ENCODE assay signal across 7 cellular contexts in the genomic region with DNA sequence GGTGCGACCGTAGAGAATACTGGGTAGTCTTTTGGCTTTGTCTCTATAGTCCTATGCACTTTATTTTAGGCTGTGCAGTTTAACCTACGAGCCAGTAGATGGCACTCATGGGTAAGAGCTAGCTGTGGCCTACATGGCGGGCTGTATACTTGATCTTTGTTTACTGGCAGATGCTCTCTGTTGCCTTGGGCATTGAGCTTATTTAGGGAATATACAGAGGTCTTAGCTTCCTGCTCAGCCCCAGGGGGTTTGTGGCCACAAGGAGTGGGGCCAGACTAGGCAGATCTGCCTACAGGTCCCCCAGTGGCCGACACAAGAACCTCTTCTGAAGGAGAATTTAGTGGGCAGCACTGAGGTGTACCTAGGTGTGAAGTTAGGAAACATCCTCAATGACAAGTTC.
DNase-seq lines count a peak whose midpoint lies in the region; ATAC-seq and TF ChIP-seq lines count a peak whose summit lies in the region.

No MANE protein-coding gene starts in this region.

- in situ Hi-C loops in T47D (cut with HindIII; ENCODE audit: low pct_unique_long_range_greater_than_20kb, low sequenced_read_pairs), result no loop called here
- in situ Hi-C loops in transverse colon (cut with MboI; ENCODE audit: low pct_ligation_motif_present in 1 of 4, low pct_unique_long_range_greater_than_20kb in 1 of 4, low sequenced_read_pairs in 3 of 4), result loop anchor here in 2 of 4 donors (25.0 kb wide), 1 partner anchor 182 kb away; no protein-coding TSS in a partner anchor

- H3K36me3 ChIP-seq in GM06990 (ENCODE audit: control insufficient read depth, insufficient read depth, low read length), result no peaks in the 10 kb centered on the region
- no peaks in the 10 kb centered on the region for H3K36me3 ChIP-seq in transverse colon

- no peak for TF ChIP-seq EP300 in transverse colon (IDR thresholded peaks at IDR 0.05; ENCODE audit: low read depth)

- no peak overlapping the region for H3K27ac ChIP-seq in transverse colon

- ATAC-seq in GM21423 (IDR thresholded peaks at IDR 0.05; ENCODE audit: unreplicated experiment), result peak; percentile 99
- ATAC-seq in HG03469 (IDR thresholded peaks at IDR 0.05; ENCODE audit: unreplicated experiment), result peak; percentile 97

- DNase-seq in GM06990 (ENCODE audit: extremely low read depth, insufficient read length) (peak; percentile 22), NCI-H748 (lab: John Stamatoyannopoulos, UW; ENCODE audit: unreplicated experiment) (peak; percentile 75), T47D (ENCODE audit: low read depth in 1 of 2, low spot score in 1 of 2) (peak; percentile 1 to 52), kidney glomerular epithelial cell (lab: John Stamatoyannopoulos, UW) (peak; percentile 1), transverse colon (no peak)

- no peaks in the 10 kb centered on the region for H3K4me1 ChIP-seq in transverse colon

- H3K4me3 ChIP-seq in GM06990 (replicated peaks; ENCODE audit: low read depth, low read length) (no peak overlapping the region), transverse colon (no peak overlapping the region)

- intact Hi-C loops in transverse colon (cut with DNase I; ENCODE audit: low total_unique reads), result no loop called here

- TF ChIP-seq CTCF in GM06990 (IDR thresholded peaks at IDR 0.05; ENCODE audit: insufficient read depth, low read length, poor library complexity, severe bottlenecking), result peak; percentile 90
- TF ChIP-seq CTCF in transverse colon (IDR thresholded peaks at IDR 0.05), result peak; percentile 58 to 78 (median 64)

- H3K27me3 ChIP-seq in GM06990 (replicated peaks; ENCODE audit: control insufficient read depth, insufficient read depth, low read length) (no peaks in the 10 kb centered on the region), transverse colon (no peaks in the 10 kb centered on the region)

- 0 to 15% methylated on average over 2 to 5 of the region's 5 CpGs for WGBS in transverse colon (ENCODE audit: low coverage in 1 of 2), 2 donors

- TF ChIP-seq POLR2A in transverse colon (IDR thresholded peaks at IDR 0.05), result no peak

- H3K9me3 ChIP-seq in transverse colon, result no peaks in the 10 kb centered on the region
